ENCODE assay signal across 8 cellular contexts in the genomic region with DNA sequence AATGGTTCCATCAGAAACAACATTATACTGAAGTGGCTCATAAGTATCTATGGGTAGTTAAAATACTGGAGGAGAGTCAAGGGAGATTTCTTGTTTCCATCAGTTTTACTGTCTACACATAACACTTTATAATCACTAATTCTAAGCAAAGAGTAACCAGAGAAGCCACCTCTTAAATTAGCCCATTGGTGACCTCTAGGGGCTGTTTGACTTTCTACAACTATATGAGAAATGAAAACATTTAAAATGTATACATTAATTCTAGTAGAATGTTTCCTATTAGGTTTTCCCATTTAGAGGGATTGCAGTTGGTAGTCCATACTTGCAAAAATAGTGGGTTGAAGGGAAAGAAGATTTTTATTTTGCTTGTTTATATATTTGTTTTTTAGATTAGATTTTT.
DNase-seq lines count a peak whose midpoint lies in the region; ATAC-seq, FAIRE-seq and TF ChIP-seq lines count a peak whose summit lies in the region.

No MANE protein-coding gene starts in this region.

- TF ChIP-seq CTCF in D721Med (IDR thresholded peaks at IDR 0.05; ENCODE audit: insufficient read depth, missing control alignments) (peak; percentile 60), endothelial cell (IDR thresholded peaks at IDR 0.05; ENCODE audit: unreplicated experiment) (peak; percentile 40)

- peaks cover 2% of the 10 kb centered on the region for H3K27me3 Mint-ChIP-seq in endothelial cell (ENCODE audit: unreplicated experiment)
- peaks cover 4% of the 10 kb centered on the region for H3K27me3 Mint-ChIP-seq in activated CD8-positive, alpha-beta memory T cell treated with anti-CD3 and anti-CD28 coated beads, Interleukin-2, amount 10 ng/mL, durations not matched to agents 7 days and 5 days

- ATAC-seq in GM21619 (IDR thresholded peaks at IDR 0.05; ENCODE audit: unreplicated experiment) (peak; percentile 61), HG02759 (IDR thresholded peaks at IDR 0.05; ENCODE audit: unreplicated experiment) (no peak)
- ATAC-seq in activated CD8-positive, alpha-beta memory T cell treated with anti-CD3 and anti-CD28 coated beads, Interleukin-2, amount 10 ng/mL, durations not matched to agents 7 days and 5 days = no peak

- no peaks in the 10 kb centered on the region for H3K4me1 Mint-ChIP-seq in endothelial cell (ENCODE audit: unreplicated experiment)
- peaks cover 12% of the 10 kb centered on the region for H3K4me1 Mint-ChIP-seq in activated CD8-positive, alpha-beta memory T cell treated with anti-CD3 and anti-CD28 coated beads, Interleukin-2, amount 10 ng/mL, durations not matched to agents 7 days and 5 days

- peaks cover 6% of the 10 kb centered on the region for H3K9me3 Mint-ChIP-seq in endothelial cell (ENCODE audit: unreplicated experiment)
- H3K9me3 Mint-ChIP-seq in activated CD8-positive, alpha-beta memory T cell treated with anti-CD3 and anti-CD28 coated beads, Interleukin-2, amount 10 ng/mL, durations not matched to agents 7 days and 5 days (ENCODE audit: low read depth) = no peaks in the 10 kb centered on the region

- H3K27ac Mint-ChIP-seq in endothelial cell (ENCODE audit: unreplicated experiment) = no peak overlapping the region
- no peak overlapping the region for H3K27ac Mint-ChIP-seq in activated CD8-positive, alpha-beta memory T cell treated with anti-CD3 and anti-CD28 coated beads, Interleukin-2, amount 10 ng/mL, durations not matched to agents 7 days and 5 days

- DNase-seq in D721Med (ENCODE audit: insufficient read length, low spot score) = no peak
- DNase-seq in NCI-H345 (lab: John Stamatoyannopoulos, UW) = peak; percentile 28
- DNase-seq in endothelial cell (ENCODE audit: low spot score) = no peak
- no peak for DNase-seq in activated CD8-positive, alpha-beta memory T cell treated with anti-CD3 and anti-CD28 coated beads, Interleukin-2, amount 10 ng/mL, durations not matched to agents 7 days and 5 days
- DNase-seq in AG08396 (ENCODE audit: low spot score) = no peak
- DNase-seq in islet precursor cell = no peak

- no peak for FAIRE-seq in D721Med (lab: Jason Lieb, UNC)

- CTCF ChIA-PET in activated CD8-positive, alpha-beta memory T cell treated with anti-CD3 and anti-CD28 coated beads, Interleukin-2, amount 10 ng/mL, durations not matched to agents 7 days and 5 days (lab: Charles Lee) = interaction anchor here (1.2 kb wide), 1 partner anchor 584 kb away, joined by 4 read pairs; no protein-coding TSS in a partner anchor

- no peak overlapping the region for H3K4me3 Mint-ChIP-seq in endothelial cell (ENCODE audit: unreplicated experiment)
- H3K4me3 Mint-ChIP-seq in activated CD8-positive, alpha-beta memory T cell treated with anti-CD3 and anti-CD28 coated beads, Interleukin-2, amount 10 ng/mL, durations not matched to agents 7 days and 5 days = no peak overlapping the region

- no peaks in the 10 kb centered on the region for H3K36me3 Mint-ChIP-seq in endothelial cell (ENCODE audit: low read depth, unreplicated experiment)
- H3K36me3 Mint-ChIP-seq in activated CD8-positive, alpha-beta memory T cell treated with anti-CD3 and anti-CD28 coated beads, Interleukin-2, amount 10 ng/mL, durations not matched to agents 7 days and 5 days = no peaks in the 10 kb centered on the region
